ENCODE assay signal across 20 cellular contexts in the genomic region with DNA sequence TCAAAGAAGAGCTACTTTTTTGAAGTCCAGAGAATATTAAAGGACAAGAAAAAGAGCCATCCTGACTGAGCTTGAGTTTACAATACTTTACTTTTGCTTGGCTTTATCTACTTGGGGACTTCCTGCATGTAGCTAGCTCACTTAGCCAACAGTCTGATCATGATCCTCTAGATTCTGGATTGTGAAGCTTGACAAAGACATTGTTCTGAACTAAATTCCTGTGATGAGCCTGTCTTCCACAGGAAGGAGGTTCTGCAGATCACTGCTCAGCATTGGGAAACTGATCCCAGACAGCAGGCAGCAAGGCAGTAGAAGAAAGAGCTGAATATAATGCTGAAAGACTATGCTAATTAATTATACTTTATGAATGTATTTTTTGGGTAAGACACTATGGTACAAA.
A peak's percentile ranks its signal among the peaks of the same experiment; 100 is the strongest.
DNase-seq lines count a peak whose midpoint lies in the region; ATAC-seq, FAIRE-seq and TF ChIP-seq lines count a peak whose summit lies in the region.
"Had no signal": no experiment of that assay in that cellular context is flagged by ENCODE, and none has a peak within 500 bp of the region (broad histone marks: within the 10 kb centered on the region; RNA-seq: fewer than 3 reads in every experiment).

No MANE protein-coding gene starts in this region.

- H3K9me3 Mint-ChIP-seq in astrocyte (ENCODE audit: unreplicated experiment) = no peaks in the 10 kb centered on the region
- no peaks in the 10 kb centered on the region for H3K9me3 Mint-ChIP-seq in glutamatergic neuron (ENCODE audit: unreplicated experiment)

- no peaks in the 10 kb centered on the region for H3K36me3 Mint-ChIP-seq in astrocyte (ENCODE audit: low read depth, unreplicated experiment)
- H3K36me3 Mint-ChIP-seq in glutamatergic neuron (ENCODE audit: unreplicated experiment) = no peaks in the 10 kb centered on the region
- H3K36me3 Mint-ChIP-seq: CD14-positive monocyte had no signal

- H3K27ac Mint-ChIP-seq in astrocyte (ENCODE audit: unreplicated experiment) (no peak overlapping the region), glutamatergic neuron (ENCODE audit: unreplicated experiment) (no peak overlapping the region)
- H3K27ac Mint-ChIP-seq: CD14-positive monocyte; dendritic cell treated with granulocyte-macrophage colony-stimulating factor and Interleukin-4, amounts not matched to agents 40 ng/mL and 50 ng/mL, for 4 days had no signal

- H3K79me2 ChIP-seq in mammary epithelial cell (ENCODE audit: insufficient read depth, low read length) (no peaks in the 10 kb centered on the region), astrocyte (ENCODE audit: insufficient read depth, low read length) (no peaks in the 10 kb centered on the region)

- H3K27ac ChIP-seq in mammary epithelial cell (ENCODE audit: insufficient read depth, low read depth, low read length) (no peak overlapping the region), breast epithelium (no peak overlapping the region), astrocyte (ENCODE audit: low read depth, low read length) (no peak overlapping the region)
- H3K27ac ChIP-seq: PC-9, testis had no signal

- CTCF ChIA-PET in mammary epithelial cell (lab: Charles Lee; ENCODE audit: low non-redundant PET) = interaction anchor here (0.6 to 0.7 kb wide), 2 partner anchors 32 to 255 kb away, joined by 3 to 4 read pairs; no protein-coding TSS in a partner anchor

- H3K4me1 Mint-ChIP-seq in astrocyte (ENCODE audit: low read depth, unreplicated experiment) = peaks cover 12% of the 10 kb centered on the region
- peaks cover 7% of the 10 kb centered on the region for H3K4me1 Mint-ChIP-seq in glutamatergic neuron (ENCODE audit: low read depth, unreplicated experiment)
- H3K4me1 Mint-ChIP-seq: CD14-positive monocyte had no signal

- H3K9ac ChIP-seq in mammary epithelial cell (ENCODE audit: insufficient read depth, low read length) = no peak overlapping the region
- no peak overlapping the region for H3K9ac ChIP-seq in astrocyte (ENCODE audit: low read length)

- H3K27me3 ChIP-seq in mammary epithelial cell (ENCODE audit: insufficient read depth, low read length) = no peaks in the 10 kb centered on the region
- H3K27me3 ChIP-seq in breast epithelium = no peaks in the 10 kb centered on the region
- H3K27me3 ChIP-seq in astrocyte (ENCODE audit: insufficient read depth, low read length) = no peaks in the 10 kb centered on the region
- H3K27me3 ChIP-seq: testis had no signal

- H3K4me1 ChIP-seq in mammary epithelial cell (ENCODE audit: insufficient read depth, low read length) = peaks cover 14% of the 10 kb centered on the region
- H3K4me1 ChIP-seq in breast epithelium = no peaks in the 10 kb centered on the region
- H3K4me1 ChIP-seq in astrocyte (ENCODE audit: insufficient read depth, low read length) = no peaks in the 10 kb centered on the region
- H3K4me1 ChIP-seq: testis had no signal

- FAIRE-seq in astrocyte (lab: Jason Lieb, UNC) = no peak

- H3K27me3 Mint-ChIP-seq in astrocyte (ENCODE audit: low read depth, unreplicated experiment) = no peaks in the 10 kb centered on the region
- H3K27me3 Mint-ChIP-seq in glutamatergic neuron (ENCODE audit: unreplicated experiment) = no peaks in the 10 kb centered on the region
- H3K27me3 Mint-ChIP-seq: dendritic cell treated with granulocyte-macrophage colony-stimulating factor and Interleukin-4, amounts not matched to agents 40 ng/mL and 50 ng/mL, for 4 days had no signal

- intact Hi-C loops in mammary epithelial cell (cut with micrococcal nuclease) = no loop called here
- intact Hi-C loops in breast epithelium (cut with DNase I; ENCODE audit: low total_unique reads) = no loop called here

- no peaks in the 10 kb centered on the region for H3K36me3 ChIP-seq in mammary epithelial cell (ENCODE audit: insufficient read depth, low read length)
- H3K36me3 ChIP-seq in breast epithelium = no peaks in the 10 kb centered on the region
- no peaks in the 10 kb centered on the region for H3K36me3 ChIP-seq in astrocyte (ENCODE audit: insufficient read depth, low read length)

- TF ChIP-seq CTCF in mammary epithelial cell (conservative IDR thresholded peaks at IDR 0.05 in 1 of 2, IDR thresholded peaks at IDR 0.05 in 1 of 2; ENCODE audit: extremely low read depth in 1 of 2, insufficient read depth in 1 of 2, low read depth in 1 of 2, low read length in 2 of 2) = no peak
- no peak for TF ChIP-seq CTCF in breast epithelium (IDR thresholded peaks at IDR 0.05)
- TF ChIP-seq CTCF in astrocyte (IDR thresholded peaks at IDR 0.05; ENCODE audit: insufficient read depth, low read depth, low read length) = no peak
- no peak for TF ChIP-seq CTCF in glutamatergic neuron (IDR thresholded peaks at IDR 0.05; ENCODE audit: partially characterized antibody, unreplicated experiment)

- no peak for ATAC-seq in GM19023 (IDR thresholded peaks at IDR 0.05; ENCODE audit: unreplicated experiment)

- no peak overlapping the region for H3K4me3 ChIP-seq in mammary epithelial cell (replicated peaks in 1 of 3; ENCODE audit: insufficient read depth in 1 of 3, low read depth in 2 of 3, low read length in 3 of 3)
- H3K4me3 ChIP-seq in breast epithelium = no peak overlapping the region
- no peak overlapping the region for H3K4me3 ChIP-seq in astrocyte (ENCODE audit: insufficient read depth, low read depth, low read length)
- H3K4me3 ChIP-seq: PC-9, testis had no signal

- in situ Hi-C loops in mammary epithelial cell (cut with MboI; ENCODE audit: low sequenced_read_pairs in 2 of 2) = no loop called here

- no peak overlapping the region for H3K4me2 ChIP-seq in mammary epithelial cell (ENCODE audit: insufficient read depth, low read depth, low read length)
- H3K4me2 ChIP-seq in astrocyte (ENCODE audit: low read length) = no peak overlapping the region
- H3K4me2 ChIP-seq: PC-9 had no signal

- H4K20me1 ChIP-seq in mammary epithelial cell (ENCODE audit: insufficient read depth, low read length) = no peaks in the 10 kb centered on the region
- H4K20me1 ChIP-seq in astrocyte (ENCODE audit: insufficient read depth, low read length) = no peaks in the 10 kb centered on the region

- BruUV-seq in mammary epithelial cell (replicated peaks; lab: Mats Ljungman, UMichigan) = no TSS peak

- DNase-seq in mammary epithelial cell = peak; percentile 35
- no peak for DNase-seq in breast epithelium (ENCODE audit: low spot score in 2 of 2)
- peak; percentile 63 for DNase-seq in astrocyte (ENCODE audit: low read depth)
- peak; percentile 18 for DNase-seq in iris pigment epithelial cell (ENCODE audit: low read depth)
- no peak for DNase-seq in glutamatergic neuron
- no peak for DNase-seq in NCI-H1694 treated with DMSO at 0.1 percent for 48 hours (lab: John Stamatoyannopoulos, UW)
- DNase-seq in activated T-cell treated with anti-CD3 and anti-CD28 coated beads for 4 hours = no peak
- DNase-seq: 8988T; activated CD4-positive, alpha-beta T cell treated with anti-CD3 and anti-CD28 coated beads, Interleukin-2, amount 50 U/mL, for 1 hour; anterior cingulate cortex; GF-D8; Kasumi-1; NCI-H1105 treated with DMSO at 0.1 percent for 48 hours; NCI-H2171 treated with DMSO at 0.1 percent for 48 hours; NCI-H774; PC-9; testis had no signal

- no peak for TF ChIP-seq POLR2A in breast epithelium (IDR thresholded peaks at IDR 0.05)

- H3K4me3 Mint-ChIP-seq in astrocyte (ENCODE audit: unreplicated experiment) (no peak overlapping the region), glutamatergic neuron (ENCODE audit: unreplicated experiment) (no peak overlapping the region)
- H3K4me3 Mint-ChIP-seq: CD14-positive monocyte; dendritic cell treated with granulocyte-macrophage colony-stimulating factor and Interleukin-4, amounts not matched to agents 40 ng/mL and 50 ng/mL, for 4 days had no signal

- peak overlapping the region; percentile 64 for H2AFZ ChIP-seq in mammary epithelial cell (ENCODE audit: low read depth, low read length)
- H2AFZ ChIP-seq in astrocyte (ENCODE audit: low read depth, low read length) = no peak overlapping the region
- H2AFZ ChIP-seq: PC-9 had no signal

- dilution Hi-C loops in mammary epithelial cell (cut with HindIII; ENCODE audit: low sequenced_read_pairs) = no loop called here

- H3K9me3 ChIP-seq in mammary epithelial cell (replicated peaks; ENCODE audit: insufficient read depth, low read length) = no peaks in the 10 kb centered on the region
- H3K9me3 ChIP-seq in breast epithelium = no peaks in the 10 kb centered on the region
- no peaks in the 10 kb centered on the region for H3K9me3 ChIP-seq in astrocyte (ENCODE audit: insufficient read depth, low read depth, low read length)
- H3K9me3 ChIP-seq: testis had no signal

Comparison
In these comparisons a context has a peak if more than half of its experiments do, and no peak if none do; other contexts are left out.
1. DNase-seq: peak in mammary epithelial cell (single experiment), astrocyte (single experiment) and iris pigment epithelial cell (single experiment); none in breast epithelium (0 of 2), glutamatergic neuron (single experiment), NCI-H1694 treated with DMSO at 0.1 percent for 48 hours (single experiment) and activated T-cell treated with anti-CD3 and anti-CD28 coated beads for 4 hours (single experiment).